Comparison of ENCODE assay signal across 34 cellular contexts in genomic region chr12:39359644-39360043, GRCh38.
"Had no signal": no experiment of that assay in that cellular context is flagged by ENCODE, and none has a peak within 500 bp of the region (broad histone marks: within the 10 kb centered on the region; RNA-seq: fewer than 3 reads in every experiment).

No MANE protein-coding gene starts in this region.

- H3K36me3 ChIP-seq: adrenal gland, brain microvascular endothelial cell, breast epithelium had no signal

- H3K9me3 ChIP-seq: adrenal gland, body of pancreas, breast epithelium had no signal

- H3K4me1 ChIP-seq: adrenal gland, breast epithelium had no signal

- H3K27me3 ChIP-seq: adrenal gland, body of pancreas, brain microvascular endothelial cell, breast epithelium, cardiac muscle cell had no signal

- H3K27ac ChIP-seq: adrenal gland, body of pancreas, brain microvascular endothelial cell, breast epithelium, cardiac muscle cell had no signal

- FAIRE-seq: astrocyte had no signal

- ATAC-seq: activated CD8-positive, alpha-beta T cell treated with anti-CD3 and anti-CD28 coated beads for 36 hours; activated naive CD4-positive, alpha-beta T cell treated with anti-CD3 and anti-CD28 coated beads, Interleukin-2, amount 50 U/mL, for 72 hours; activated T-cell treated with anti-CD3 and anti-CD28 coated beads, Interleukin-2, amount 50 U/mL, for 4 hours; activated T-cell treated with anti-CD3 and anti-CD28 coated beads, Interleukin-2, amount 50 U/mL, for 72 hours; activated T-helper 17 cell treated with anti-CD3 and anti-CD28 coated beads, Interleukin-2, amount 50 U/mL, for 72 hours; body of pancreas had no signal

- H3K4me3 ChIP-seq: adrenal gland, body of pancreas, breast epithelium, cardiac muscle cell had no signal

- DNase-seq: activated B cell treated with CpG ODN at 0.5 μM for 24 hours; activated CD4-positive, alpha-beta memory T cell treated with anti-CD3 and anti-CD28 coated beads for 36 hours; activated CD4-positive, alpha-beta T cell treated with anti-CD3 and anti-CD28 coated beads for 4 hours; activated CD4-positive, alpha-beta T cell treated with anti-CD3 and anti-CD28 coated beads, Interleukin-2, amount 10 ng/mL, durations not matched to agents 24 days and 14 days; activated CD4-positive, alpha-beta T cell treated with anti-CD3 and anti-CD28 coated beads, Interleukin-2, amount 50 U/mL, for 1 hour; activated CD4-positive, alpha-beta T cell treated with anti-CD3 and anti-CD28 coated beads, Interleukin-2, amount 50 U/mL, for 4 hours; activated CD4-positive, CD25-positive, alpha-beta regulatory T cell treated with anti-CD3 and anti-CD28 coated beads, Interleukin-2, amount 50 U/mL, for 72 hours; activated CD8-positive, alpha-beta memory T cell treated with anti-CD3 and anti-CD28 coated beads, Interleukin-2, amount 50 U/mL, for 4 hours; activated CD8-positive, alpha-beta T cell treated with anti-CD3 and anti-CD28 coated beads for 36 hours; activated effector memory CD4-positive, alpha-beta T cell treated with anti-CD3 and anti-CD28 coated beads, Interleukin-2, amount 50 U/mL, for 16 hours; activated gamma-delta T cell treated with Interleukin-2 at 50 U/mL for 16 hours; activated naive CD4-positive, alpha-beta T cell; activated naive CD4-positive, alpha-beta T cell treated with anti-CD3 and anti-CD28 coated beads for 36 hours; activated naive CD4-positive, alpha-beta T cell treated with anti-CD3 and anti-CD28 coated beads, Interleukin-2, amount 50 U/mL, for 16 hours; activated naive CD8-positive, alpha-beta T cell treated with anti-CD3 and anti-CD28 coated beads for 36 hours; activated T-cell treated with anti-CD3 and anti-CD28 coated beads for 4 hours; activated T-cell treated with anti-CD3 and anti-CD28 coated beads, Interleukin-2, amount 50 U/mL, for 1 hour; activated T-cell treated with anti-CD3 and anti-CD28 coated beads, Interleukin-2, amount 50 U/mL, for 4 hours; activated T-cell treated with anti-CD3 and anti-CD28 coated beads, Interleukin-2, amount 50 U/mL, for 72 hours; adrenal gland; amniotic stem cell; aorta; body of pancreas; brain microvascular endothelial cell; caudate nucleus; cerebellar nuclear complex; T-helper 1 cell; T-helper 2 cell; T-helper 9 cell had no signal
